Comparison of ENCODE assay signal across 17 cellular contexts in genomic region chr12:116169071-116169470, GRCh38.
DNase-seq lines count a peak whose midpoint lies in the region; ATAC-seq and TF ChIP-seq lines count a peak whose summit lies in the region.
"Had no signal": no experiment of that assay in that cellular context is flagged by ENCODE, and none has a peak within 500 bp of the region (broad histone marks: within the 10 kb centered on the region; RNA-seq: fewer than 3 reads in every experiment).

No MANE protein-coding gene starts in this region.

- H4K8ac ChIP-seq in H9 (replicated peaks; ENCODE audit: insufficient read length, low read depth, low read length) = no peak overlapping the region

- H3K9ac ChIP-seq in H9 (ENCODE audit: extremely low read depth, insufficient read length, low read length) = no peak overlapping the region
- H3K9ac ChIP-seq: BLaER1 treated with 17β-estradiol and CSF1 and Interleukin-3, amounts not matched to agents 10 nM and 100 nM; GM23248 had no signal

- no peak overlapping the region for H3K18ac ChIP-seq in H9 (ENCODE audit: insufficient read length, low read depth, low read length)

- H2AK5ac ChIP-seq in H9 (ENCODE audit: insufficient read length, low read length) = no peak overlapping the region

- no peak overlapping the region for H3K4me2 ChIP-seq in H9 (ENCODE audit: insufficient read depth, insufficient read length, low read length)
- no peak overlapping the region for H3K4me2 ChIP-seq in osteoblast (ENCODE audit: insufficient read depth, low read length)
- H3K4me2 ChIP-seq: BLaER1 treated with 17β-estradiol and CSF1 and Interleukin-3, amounts not matched to agents 10 nM and 100 nM had no signal

- H3K79me1 ChIP-seq in H9 (ENCODE audit: insufficient read depth, low read depth, low read length, poor library complexity, severe bottlenecking) = peaks cover 2% of the 10 kb centered on the region

- TF ChIP-seq CTCF in activated CD8-positive, alpha-beta T cell treated with anti-CD3 and anti-CD28 coated beads for 36 hours (IDR thresholded peaks at IDR 0.05) = no peak
- no peak for TF ChIP-seq CTCF in H9 (conservative IDR thresholded peaks at IDR 0.05)
- TF ChIP-seq CTCF in chondrocyte (IDR thresholded peaks at IDR 0.05) = no peak
- TF ChIP-seq CTCF in osteoblast (IDR thresholded peaks at IDR 0.05; ENCODE audit: extremely low read depth, low read depth, low read length) = no peak

- no peak overlapping the region for H3K4me3 Mint-ChIP-seq in activated CD8-positive, alpha-beta T cell treated with anti-CD3 and anti-CD28 coated beads for 36 hours
- no peak overlapping the region for H3K4me3 Mint-ChIP-seq in activated CD8-positive, alpha-beta T cell treated with anti-CD3 and anti-CD28 coated beads, Interleukin-2, amount 10 ng/mL, durations not matched to agents 7 days and 5 days
- H3K4me3 Mint-ChIP-seq in H9 (no peak overlapping the region), chondrocyte (ENCODE audit: unreplicated experiment) (no peak overlapping the region)
- H3K4me3 Mint-ChIP-seq: B cell; CD8-positive, alpha-beta T cell had no signal

- no peak overlapping the region for H3K4me3 ChIP-seq in osteoblast (ENCODE audit: insufficient read depth, low read length)
- H3K4me3 ChIP-seq: BLaER1 treated with 17β-estradiol and CSF1 and Interleukin-3, amounts not matched to agents 10 nM and 100 nM; GM23248 had no signal

- no peak overlapping the region for H2BK120ac ChIP-seq in H9 (ENCODE audit: low read depth, low read length, poor library complexity, severe bottlenecking)

- H3K4me1 ChIP-seq in H9 (ENCODE audit: insufficient read depth, low read length) (no peaks in the 10 kb centered on the region), osteoblast (ENCODE audit: insufficient read depth, low read length) (peaks cover 39% of the 10 kb centered on the region)

- H2BK12ac ChIP-seq in H9 (ENCODE audit: insufficient read length, low read depth, low read length) = no peak overlapping the region

- H3K9me3 ChIP-seq in H9 (ENCODE audit: control insufficient read depth, low read depth, low read length) (no peaks in the 10 kb centered on the region), osteoblast (ENCODE audit: low read depth, low read length) (no peaks in the 10 kb centered on the region)
- H3K9me3 ChIP-seq: BLaER1 treated with 17β-estradiol and CSF1 and Interleukin-3, amounts not matched to agents 10 nM and 100 nM had no signal

- ATAC-seq in activated CD8-positive, alpha-beta T cell treated with anti-CD3 and anti-CD28 coated beads for 36 hours = no peak
- ATAC-seq in activated CD8-positive, alpha-beta T cell treated with anti-CD3 and anti-CD28 coated beads, Interleukin-2, amount 10 ng/mL, durations not matched to agents 7 days and 5 days = no peak
- ATAC-seq: CD8-positive, alpha-beta T cell had no signal

- CTCF ChIA-PET in activated CD8-positive, alpha-beta T cell treated with anti-CD3 and anti-CD28 coated beads for 36 hours (lab: Charles Lee) = no interaction called here
- CTCF ChIA-PET in activated CD8-positive, alpha-beta T cell treated with anti-CD3 and anti-CD28 coated beads, Interleukin-2, amount 10 ng/mL, durations not matched to agents 7 days and 5 days (lab: Charles Lee) = interaction anchor here (2.0 kb wide), 1 partner anchor 67 kb away, joined by 5 read pairs; no protein-coding TSS in a partner anchor

- H3K14ac ChIP-seq in H9 (ENCODE audit: insufficient read depth, low read length) = no peak overlapping the region

- H3K36me3 ChIP-seq in osteoblast (ENCODE audit: insufficient read depth, low read length) = no peaks in the 10 kb centered on the region

- H2BK5ac ChIP-seq in H9 (ENCODE audit: insufficient read length, low read length) = no peak overlapping the region

- no peak overlapping the region for H3K23ac ChIP-seq in H9 (ENCODE audit: insufficient read length, low read depth, low read length)

- H3K79me2 ChIP-seq in H9 (ENCODE audit: insufficient read depth, low read length) = peaks cover 5% of the 10 kb centered on the region; the same call in 1 of the 2 replicates
- peaks cover 98% of the 10 kb centered on the region for H3K79me2 ChIP-seq in osteoblast (ENCODE audit: insufficient read depth, low read length)

- H2BK15ac ChIP-seq in H9 (ENCODE audit: low read depth, low read length) = no peak overlapping the region

- peaks cover 62% of the 10 kb centered on the region for H3K4me1 Mint-ChIP-seq in activated CD8-positive, alpha-beta T cell treated with anti-CD3 and anti-CD28 coated beads for 36 hours (ENCODE audit: low read depth)
- peaks cover 49% of the 10 kb centered on the region for H3K4me1 Mint-ChIP-seq in activated CD8-positive, alpha-beta T cell treated with anti-CD3 and anti-CD28 coated beads, Interleukin-2, amount 10 ng/mL, durations not matched to agents 7 days and 5 days (ENCODE audit: low read depth)
- H3K4me1 Mint-ChIP-seq in H9 = peaks cover 26 to 29% of the 10 kb centered on the region in 2 experiments
- H3K4me1 Mint-ChIP-seq in chondrocyte (ENCODE audit: low read depth) = peaks cover 75% of the 10 kb centered on the region

- H4K20me1 ChIP-seq in H9 (ENCODE audit: control insufficient read depth, insufficient read depth, insufficient read length) (no peaks in the 10 kb centered on the region), osteoblast (ENCODE audit: insufficient read depth, low read length) (peaks cover 73% of the 10 kb centered on the region)

- POLR2A ChIA-PET in activated CD8-positive, alpha-beta T cell treated with anti-CD3 and anti-CD28 coated beads for 36 hours (lab: Charles Lee) = interaction anchor here (1.0 kb wide), 1 partner anchor 11 kb away, joined by 4 read pairs; no protein-coding TSS in a partner anchor
- POLR2A ChIA-PET in activated CD8-positive, alpha-beta T cell treated with anti-CD3 and anti-CD28 coated beads, Interleukin-2, amount 10 ng/mL, durations not matched to agents 7 days and 5 days (lab: Charles Lee) = no interaction called here

- no peak overlapping the region for H3K56ac ChIP-seq in H9 (ENCODE audit: insufficient read length, low read depth, low read length)

- peaks cover 2% of the 10 kb centered on the region for H3K36me3 Mint-ChIP-seq in activated CD8-positive, alpha-beta T cell treated with anti-CD3 and anti-CD28 coated beads for 36 hours (ENCODE audit: low read depth)
- H3K36me3 Mint-ChIP-seq in activated CD8-positive, alpha-beta T cell treated with anti-CD3 and anti-CD28 coated beads, Interleukin-2, amount 10 ng/mL, durations not matched to agents 7 days and 5 days (ENCODE audit: low read depth) = peaks cover 5% of the 10 kb centered on the region
- H3K36me3 Mint-ChIP-seq in H9 (ENCODE audit: insufficient read depth in 1 of 3, low read depth in 3 of 3) = no peaks in the 10 kb centered on the region
- H3K36me3 Mint-ChIP-seq in chondrocyte (ENCODE audit: low read depth) = no peaks in the 10 kb centered on the region

- H3K27ac ChIP-seq in H9 (ENCODE audit: insufficient read length, low read depth, low read length) (no peak overlapping the region), osteoblast (ENCODE audit: low read depth, low read length) (no peak overlapping the region)
- H3K27ac ChIP-seq: 22Rv1; BLaER1 treated with 17β-estradiol and CSF1 and Interleukin-3, amounts not matched to agents 10 nM and 100 nM; GM23248 had no signal

- H2BK20ac ChIP-seq in H9 (ENCODE audit: low read depth, low read length, poor library complexity, severe bottlenecking) = no peak overlapping the region

- H3K27me3 ChIP-seq in H9 (ENCODE audit: insufficient read depth, low read length) = no peaks in the 10 kb centered on the region
- no peaks in the 10 kb centered on the region for H3K27me3 ChIP-seq in osteoblast (ENCODE audit: insufficient read depth, low read length)
- H3K27me3 ChIP-seq: BLaER1 treated with 17β-estradiol and CSF1 and Interleukin-3, amounts not matched to agents 10 nM and 100 nM had no signal

- H4K5ac ChIP-seq in H9 (ENCODE audit: insufficient read length, low read depth, low read length) = no peak overlapping the region

- no peak overlapping the region for H3K4ac ChIP-seq in H9 (ENCODE audit: low read depth, low read length)

- no CpG with 5 or more reads among the region's 1 CpG for WGBS in H9 (ENCODE audit: extremely low coverage, insufficient read length, low lambda C conversion rate)

- H3T11ph ChIP-seq in H9 (ENCODE audit: low read length) = peak overlapping the region; percentile 67

- H3K27ac Mint-ChIP-seq in activated CD8-positive, alpha-beta T cell treated with anti-CD3 and anti-CD28 coated beads for 36 hours = peak overlapping the region; percentile 28
- H3K27ac Mint-ChIP-seq in activated CD8-positive, alpha-beta T cell treated with anti-CD3 and anti-CD28 coated beads, Interleukin-2, amount 10 ng/mL, durations not matched to agents 7 days and 5 days = no peak overlapping the region
- H3K27ac Mint-ChIP-seq in H9 (no peak overlapping the region), chondrocyte (ENCODE audit: unreplicated experiment) (peak overlapping the region; percentile 69)
- H3K27ac Mint-ChIP-seq: B cell; CD8-positive, alpha-beta T cell had no signal

- no peaks in the 10 kb centered on the region for H3K23me2 ChIP-seq in H9 (ENCODE audit: insufficient read length, low read depth, low read length, poor library complexity, severe bottlenecking)

- no peaks in the 10 kb centered on the region for H3K27me3 Mint-ChIP-seq in activated CD8-positive, alpha-beta T cell treated with anti-CD3 and anti-CD28 coated beads for 36 hours
- H3K27me3 Mint-ChIP-seq in activated CD8-positive, alpha-beta T cell treated with anti-CD3 and anti-CD28 coated beads, Interleukin-2, amount 10 ng/mL, durations not matched to agents 7 days and 5 days (ENCODE audit: low read depth) = no peaks in the 10 kb centered on the region
- H3K27me3 Mint-ChIP-seq in H9 (ENCODE audit: low read depth) = no peaks in the 10 kb centered on the region
- no peaks in the 10 kb centered on the region for H3K27me3 Mint-ChIP-seq in chondrocyte (ENCODE audit: low read depth)
- H3K27me3 Mint-ChIP-seq: B cell had no signal

- DNase-seq in activated CD8-positive, alpha-beta T cell treated with anti-CD3 and anti-CD28 coated beads for 36 hours = no peak
- DNase-seq in activated CD8-positive, alpha-beta T cell treated with anti-CD3 and anti-CD28 coated beads, Interleukin-2, amount 10 ng/mL, durations not matched to agents 7 days and 5 days = no peak
- DNase-seq in H9 = no peak
- DNase-seq in chondrocyte (ENCODE audit: low spot score) = no peak
- no peak for DNase-seq in NCI-H774 (lab: John Stamatoyannopoulos, UW)
- DNase-seq in osteoblast (ENCODE audit: insufficient read length, low spot score, missing footprints) = no peak
- no peak for DNase-seq in NCI-H526 treated with DMSO at 0.1 percent for 48 hours (lab: John Stamatoyannopoulos, UW)
- DNase-seq: CD8-positive, alpha-beta T cell; DMS 273 treated with DMSO at 0.1 percent for 48 hours; DMS53; DND-41; EL; GM23248; H7 had no signal

- H2AFZ ChIP-seq in H9 (ENCODE audit: low read length) = no peak overlapping the region
- no peak overlapping the region for H2AFZ ChIP-seq in osteoblast (ENCODE audit: low read length)
- H2AFZ ChIP-seq: GM23248 had no signal

- intact Hi-C loops in activated CD8-positive, alpha-beta T cell treated with anti-CD3 and anti-CD28 coated beads for 36 hours (cut with micrococcal nuclease) = no loop called here

- no peaks in the 10 kb centered on the region for H3K9me3 Mint-ChIP-seq in activated CD8-positive, alpha-beta T cell treated with anti-CD3 and anti-CD28 coated beads for 36 hours
- no peaks in the 10 kb centered on the region for H3K9me3 Mint-ChIP-seq in activated CD8-positive, alpha-beta T cell treated with anti-CD3 and anti-CD28 coated beads, Interleukin-2, amount 10 ng/mL, durations not matched to agents 7 days and 5 days (ENCODE audit: insufficient read depth)
- H3K9me3 Mint-ChIP-seq in H9 (no peaks in the 10 kb centered on the region), chondrocyte (ENCODE audit: low read depth) (no peaks in the 10 kb centered on the region)
- H3K9me3 Mint-ChIP-seq: CD8-positive, alpha-beta T cell had no signal

- H4K91ac ChIP-seq in H9 (ENCODE audit: insufficient read length, low read depth, low read length) = no peak overlapping the region

Comparison
In these comparisons a context has a peak if more than half of its experiments do, and no peak if none do; other contexts are left out.
1. H3K27ac Mint-ChIP-seq: peak in activated CD8-positive, alpha-beta T cell treated with anti-CD3 and anti-CD28 coated beads for 36 hours (single experiment) and chondrocyte (single experiment); none in activated CD8-positive, alpha-beta T cell treated with anti-CD3 and anti-CD28 coated beads, Interleukin-2, amount 10 ng/mL, durations not matched to agents 7 days and 5 days (single experiment) and H9 (0 of 3).